ENCODE assay signal across 1 cellular context in genomic region chr18:59446012-59446411, GRCh38.
A peak's percentile ranks its signal among the peaks of the same experiment; 100 is the strongest.
TF ChIP-seq lines count a peak whose summit lies in the region.

No MANE protein-coding gene starts in this region.

TF ChIP-seq in HCT116, 20 proteins besides CTCF, POLR2A, EP300 and RAD21 (continued from another document):
- peak; percentile 54 for TF ChIP-seq REST (IDR thresholded peaks at IDR 0.05; ENCODE audit: low read depth)
